ENCODE assay signal across 1 cellular context in genomic region chrX:15855562-15856256, GRCh38.
TF ChIP-seq lines count a peak whose summit lies in the region.

No MANE protein-coding gene starts in this region.

TF ChIP-seq in SK-N-SH, 30 proteins besides CTCF, POLR2A, EP300 and RAD21 (continued from another document):
- TF ChIP-seq USF1 (IDR thresholded peaks at IDR 0.05; ENCODE audit: borderline replicate concordance, low read depth) (no peak), JUND (IDR thresholded peaks at IDR 0.05) (no peak), RFX5 (IDR thresholded peaks at IDR 0.05; ENCODE audit: low read length) (no peak), GABPA (IDR thresholded peaks at IDR 0.05; ENCODE audit: low read depth) (no peak), TEAD4 (IDR thresholded peaks at IDR 0.05; ENCODE audit: borderline replicate concordance, insufficient read depth) (no peak), CHD2 (IDR thresholded peaks at IDR 0.05; ENCODE audit: low read length, partially characterized antibody) (no peak), SIN3A (IDR thresholded peaks at IDR 0.05; ENCODE audit: borderline replicate concordance, low read depth, low read length) (no peak)
